Comparison of ENCODE assay signal across 18 cellular contexts in genomic region chr11:85967457-85967856, GRCh38.
A peak's percentile ranks its signal among the peaks of the same experiment; 100 is the strongest.
DNase-seq lines count a peak whose midpoint lies in the region; ATAC-seq and TF ChIP-seq lines count a peak whose summit lies in the region.
"Had no signal": no experiment of that assay in that cellular context is flagged by ENCODE, and none has a peak within 500 bp of the region (broad histone marks: within the 10 kb centered on the region; RNA-seq: fewer than 3 reads in every experiment).

No MANE protein-coding gene starts in this region.

- POLR2A ChIA-PET in activated CD4-positive, alpha-beta memory T cell treated with anti-CD3 and anti-CD28 coated beads, Interleukin-2, amount 10 ng/mL, durations not matched to agents 7 days and 5 days (lab: Charles Lee): interaction anchor here (0.6 to 1.2 kb wide), 2 partner anchors 8 to 55 kb away, joined by 3 to 4 read pairs; no protein-coding TSS in a partner anchor

- H3K4me1 Mint-ChIP-seq in activated CD4-positive, alpha-beta T cell treated with anti-CD3 and anti-CD28 coated beads, Interleukin-2, amount 10 ng/mL, durations not matched to agents 24 days and 14 days: peaks cover 11% of the 10 kb centered on the region
- H3K4me1 Mint-ChIP-seq in activated CD4-positive, alpha-beta memory T cell treated with anti-CD3 and anti-CD28 coated beads, Interleukin-2, amount 10 ng/mL, durations not matched to agents 7 days and 5 days: peaks cover 21% of the 10 kb centered on the region
- peaks cover 38% of the 10 kb centered on the region for H3K4me1 Mint-ChIP-seq in stimulated activated effector memory CD8-positive, alpha-beta T cell treated with anti-CD3 and anti-CD28 coated beads, Interleukin-12 subunit alpha, Interleukin-12 subunit beta, amount 100 ng/mL, for 72 hours

- ATAC-seq in stimulated activated effector memory CD8-positive, alpha-beta T cell treated with anti-CD3 and anti-CD28 coated beads, Interleukin-12 subunit alpha, Interleukin-12 subunit beta, amount 100 ng/mL, for 72 hours: no peak
- no peak for ATAC-seq in HG03520 (IDR thresholded peaks at IDR 0.05; ENCODE audit: unreplicated experiment)
- no peak for ATAC-seq in HG02571 (IDR thresholded peaks at IDR 0.05; ENCODE audit: unreplicated experiment)
- ATAC-seq: foreskin keratinocyte, left lung, upper lobe of right lung had no signal

- no peaks in the 10 kb centered on the region for H3K27me3 Mint-ChIP-seq in activated CD4-positive, alpha-beta T cell treated with anti-CD3 and anti-CD28 coated beads, Interleukin-2, amount 10 ng/mL, durations not matched to agents 24 days and 14 days
- H3K27me3 Mint-ChIP-seq in activated CD4-positive, alpha-beta memory T cell treated with anti-CD3 and anti-CD28 coated beads, Interleukin-2, amount 10 ng/mL, durations not matched to agents 7 days and 5 days: no peaks in the 10 kb centered on the region

- H3K36me3 Mint-ChIP-seq in activated CD4-positive, alpha-beta T cell treated with anti-CD3 and anti-CD28 coated beads, Interleukin-2, amount 10 ng/mL, durations not matched to agents 24 days and 14 days (ENCODE audit: low read depth): peaks cover 74% of the 10 kb centered on the region
- peaks cover 85% of the 10 kb centered on the region for H3K36me3 Mint-ChIP-seq in activated CD4-positive, alpha-beta memory T cell treated with anti-CD3 and anti-CD28 coated beads, Interleukin-2, amount 10 ng/mL, durations not matched to agents 7 days and 5 days (ENCODE audit: low read depth)
- peaks cover 100% of the 10 kb centered on the region for H3K36me3 Mint-ChIP-seq in stimulated activated effector memory CD8-positive, alpha-beta T cell treated with anti-CD3 and anti-CD28 coated beads, Interleukin-12 subunit alpha, Interleukin-12 subunit beta, amount 100 ng/mL, for 72 hours

- no peaks in the 10 kb centered on the region for H3K36me3 ChIP-seq in ovary
- H3K36me3 ChIP-seq: prostate gland had no signal

- peak overlapping the region; percentile 13 for H3K27ac Mint-ChIP-seq in activated CD4-positive, alpha-beta T cell treated with anti-CD3 and anti-CD28 coated beads, Interleukin-2, amount 10 ng/mL, durations not matched to agents 24 days and 14 days
- H3K27ac Mint-ChIP-seq in activated CD4-positive, alpha-beta memory T cell treated with anti-CD3 and anti-CD28 coated beads, Interleukin-2, amount 10 ng/mL, durations not matched to agents 7 days and 5 days: peak overlapping the region; percentile 29
- H3K27ac Mint-ChIP-seq in stimulated activated effector memory CD8-positive, alpha-beta T cell treated with anti-CD3 and anti-CD28 coated beads, Interleukin-12 subunit alpha, Interleukin-12 subunit beta, amount 100 ng/mL, for 72 hours: peak overlapping the region; percentile 81

- H3K27ac ChIP-seq in layer of hippocampus (ENCODE audit: low read depth, low read length): peak overlapping the region; percentile 52
- H3K27ac ChIP-seq in ovary: peak overlapping the region in 1 of 2 donors; percentile 53
- H3K27ac ChIP-seq: colonic mucosa, foreskin keratinocyte, left lung, prostate gland, upper lobe of right lung had no signal

- no peak for DNase-seq in activated CD4-positive, alpha-beta T cell treated with anti-CD3 and anti-CD28 coated beads, Interleukin-2, amount 10 ng/mL, durations not matched to agents 24 days and 14 days
- DNase-seq in activated CD4-positive, alpha-beta T cell treated with anti-CD3 and anti-CD28 coated beads, Interleukin-2, amount 50 U/mL, for 4 hours: no peak
- DNase-seq in activated CD4-positive, alpha-beta memory T cell treated with anti-CD3 and anti-CD28 coated beads, Interleukin-2, amount 10 ng/mL, durations not matched to agents 7 days and 5 days: no peak
- no peak for DNase-seq in stimulated activated effector memory CD8-positive, alpha-beta T cell treated with anti-CD3 and anti-CD28 coated beads, Interleukin-12 subunit alpha, Interleukin-12 subunit beta, amount 100 ng/mL, for 72 hours (ENCODE audit: low spot score in 2 of 2)
- no peak for DNase-seq in ovary
- DNase-seq: activated CD4-positive, alpha-beta T cell treated with anti-CD3 and anti-CD28 coated beads for 4 hours; amniotic stem cell; colonic mucosa; DMS79; foreskin keratinocyte; HCEC 1CT; left lung; NCI-H1105; upper lobe of right lung had no signal

- WGBS in ovary, 3 donors: 38 to 49% (median 49%) methylated on average over 5 of the region's 5 CpGs

- H3K9me3 ChIP-seq in ovary: no peaks in the 10 kb centered on the region
- H3K9me3 ChIP-seq: colonic mucosa, left lung, prostate gland, upper lobe of right lung had no signal

- TF ChIP-seq CTCF in ovary (IDR thresholded peaks at IDR 0.05): no peak

- H3K9me3 Mint-ChIP-seq in activated CD4-positive, alpha-beta T cell treated with anti-CD3 and anti-CD28 coated beads, Interleukin-2, amount 10 ng/mL, durations not matched to agents 24 days and 14 days: no peaks in the 10 kb centered on the region
- no peaks in the 10 kb centered on the region for H3K9me3 Mint-ChIP-seq in activated CD4-positive, alpha-beta memory T cell treated with anti-CD3 and anti-CD28 coated beads, Interleukin-2, amount 10 ng/mL, durations not matched to agents 7 days and 5 days
- no peaks in the 10 kb centered on the region for H3K9me3 Mint-ChIP-seq in stimulated activated effector memory CD8-positive, alpha-beta T cell treated with anti-CD3 and anti-CD28 coated beads, Interleukin-12 subunit alpha, Interleukin-12 subunit beta, amount 100 ng/mL, for 72 hours

- peaks cover 16% of the 10 kb centered on the region for H3K4me1 ChIP-seq in ovary (ENCODE audit: insufficient read depth)
- H3K4me1 ChIP-seq: colonic mucosa, prostate gland had no signal

- H3K4me3 ChIP-seq in ovary: no peak overlapping the region
- H3K4me3 ChIP-seq: colonic mucosa, left lung, prostate gland, upper lobe of right lung had no signal

- no peaks in the 10 kb centered on the region for H3K27me3 ChIP-seq in layer of hippocampus (ENCODE audit: control insufficient read depth, insufficient read depth, low read length)
- no peaks in the 10 kb centered on the region for H3K27me3 ChIP-seq in ovary
- H3K27me3 ChIP-seq: colonic mucosa, foreskin keratinocyte, left lung, upper lobe of right lung had no signal

- TF ChIP-seq POLR2A in ovary (IDR thresholded peaks at IDR 0.05): no peak

- no peak for TF ChIP-seq EP300 in ovary (IDR thresholded peaks at IDR 0.05)

- CTCF ChIA-PET in activated CD4-positive, alpha-beta memory T cell treated with anti-CD3 and anti-CD28 coated beads, Interleukin-2, amount 10 ng/mL, durations not matched to agents 7 days and 5 days (lab: Charles Lee): interaction anchor here (1.0 to 1.3 kb wide), 2 partner anchors 74 to 112 kb away, joined by 3 to 4 read pairs; partner anchors contain the start of gene CCDC83

- intact Hi-C loops in activated CD4-positive, alpha-beta T cell treated with anti-CD3 and anti-CD28 coated beads, Interleukin-2, amount 10 ng/mL, durations not matched to agents 24 days and 14 days (cut with micrococcal nuclease): no loop called here
- intact Hi-C loops in ovary (cut with DNase I): no loop called here

- H3K4me3 Mint-ChIP-seq in activated CD4-positive, alpha-beta T cell treated with anti-CD3 and anti-CD28 coated beads, Interleukin-2, amount 10 ng/mL, durations not matched to agents 24 days and 14 days: no peak overlapping the region
- H3K4me3 Mint-ChIP-seq in activated CD4-positive, alpha-beta memory T cell treated with anti-CD3 and anti-CD28 coated beads, Interleukin-2, amount 10 ng/mL, durations not matched to agents 7 days and 5 days: no peak overlapping the region
- no peak overlapping the region for H3K4me3 Mint-ChIP-seq in stimulated activated effector memory CD8-positive, alpha-beta T cell treated with anti-CD3 and anti-CD28 coated beads, Interleukin-12 subunit alpha, Interleukin-12 subunit beta, amount 100 ng/mL, for 72 hours

Comparison
In these comparisons a context has a peak if more than half of its experiments do, and no peak if none do; other contexts are left out.
1. H3K27ac Mint-ChIP-seq: peak in every context shown above with its lines; median percentile 81 in stimulated activated effector memory CD8-positive, alpha-beta T cell treated with anti-CD3 and anti-CD28 coated beads, Interleukin-12 subunit alpha, Interleukin-12 subunit beta, amount 100 ng/mL, for 72 hours; 29 in activated CD4-positive, alpha-beta memory T cell treated with anti-CD3 and anti-CD28 coated beads, Interleukin-2, amount 10 ng/mL, durations not matched to agents 7 days and 5 days; 13 in activated CD4-positive, alpha-beta T cell treated with anti-CD3 and anti-CD28 coated beads, Interleukin-2, amount 10 ng/mL, durations not matched to agents 24 days and 14 days.